In the genomic region with DNA sequence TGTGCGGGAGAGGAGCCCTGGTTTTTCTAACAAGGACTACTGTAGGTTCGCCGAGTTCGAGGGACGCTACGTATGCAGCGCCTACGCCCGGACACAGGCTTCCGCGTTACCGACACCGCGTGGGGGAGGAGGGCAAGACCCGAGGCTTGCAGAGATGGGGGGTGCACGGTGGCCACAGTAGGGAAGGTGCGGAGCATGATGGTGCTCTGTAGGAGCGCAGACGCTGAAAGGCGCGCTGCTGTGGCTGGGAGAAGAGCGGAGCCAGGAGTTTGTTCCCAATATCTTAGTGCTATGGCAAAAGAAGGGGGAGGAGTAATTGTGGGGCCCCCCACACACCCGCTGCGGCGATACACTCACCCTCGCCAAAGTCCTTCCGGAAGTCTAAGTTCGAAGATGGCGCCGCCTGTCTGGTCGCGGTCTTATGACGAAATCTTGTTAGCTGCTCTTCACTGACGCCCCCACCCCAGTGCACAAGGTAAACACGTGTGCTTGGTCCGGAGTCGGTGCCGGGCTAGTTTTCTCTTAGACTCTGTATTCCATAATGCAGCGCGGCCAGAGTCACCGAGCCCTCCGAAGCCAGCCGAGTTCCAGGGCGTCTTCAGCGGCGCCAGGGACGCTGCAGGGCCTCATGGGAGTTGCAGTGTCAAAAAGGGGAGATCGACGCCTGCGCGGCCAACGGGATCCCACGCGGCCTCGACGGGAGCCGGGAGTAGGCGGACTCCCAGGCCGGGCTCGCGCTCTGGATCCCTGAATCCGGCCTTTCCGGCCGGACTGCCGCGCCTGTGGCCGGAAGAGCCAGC, we compare ENCODE assay signal across 1 cellular context.
A peak's percentile ranks its signal among the peaks of the same experiment; 100 is the strongest.
TF ChIP-seq lines count a peak whose summit lies in the region.

TSS of gene GTF3C2 (minus strand) at position 383 of the 800 bp plus-strand sequence. CDS start 13,210 bp downstream, outside the sequence.

TF ChIP-seq in HepG2, 621 proteins besides CTCF, POLR2A, EP300 and RAD21 (continued from another document and continues in another):
- TF ChIP-seq, protein P1, sequence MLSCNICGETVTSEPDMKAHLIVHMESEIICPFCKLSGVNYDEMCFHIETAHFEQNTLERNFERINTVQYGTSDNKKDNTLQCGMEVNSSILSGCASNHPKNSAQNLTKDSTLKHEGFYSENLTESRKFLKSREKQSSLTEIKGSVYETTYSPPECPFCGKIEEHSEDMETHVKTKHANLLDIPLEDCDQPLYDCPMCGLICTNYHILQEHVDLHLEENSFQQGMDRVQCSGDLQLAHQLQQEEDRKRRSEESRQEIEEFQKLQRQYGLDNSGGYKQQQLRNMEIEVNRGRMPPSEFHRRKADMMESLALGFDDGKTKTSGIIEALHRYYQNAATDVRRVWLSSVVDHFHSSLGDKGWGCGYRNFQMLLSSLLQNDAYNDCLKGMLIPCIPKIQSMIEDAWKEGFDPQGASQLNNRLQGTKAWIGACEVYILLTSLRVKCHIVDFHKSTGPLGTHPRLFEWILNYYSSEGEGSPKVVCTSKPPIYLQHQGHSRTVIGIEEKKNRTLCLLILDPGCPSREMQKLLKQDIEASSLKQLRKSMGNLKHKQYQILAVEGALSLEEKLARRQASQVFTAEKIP (CRISPR knock-in tag; IDR thresholded peaks at IDR 0.05; ENCODE audit: borderline replicate concordance) = no peak
- TF ChIP-seq POGK (CRISPR knock-in tag; conservative IDR thresholded peaks at IDR 0.05) (peak; percentile 93), ZNF777 (CRISPR knock-in tag; IDR thresholded peaks at IDR 0.05) (peak; percentile 93), HNRNPH1 (optimal IDR thresholded peaks at IDR 0.05; ENCODE audit: low read depth, low read length) (peak; percentile 58), ZNF136 (CRISPR knock-in tag; IDR thresholded peaks at IDR 0.05; ENCODE audit: low read depth) (no peak; the same call in 1 of the 2 replicates), GTF2F1 (IDR thresholded peaks at IDR 0.05; ENCODE audit: low read length) (0 out of 2 replicates have a peak, but pooled peaks have one; percentile 53), ZNF576 (CRISPR knock-in tag; IDR thresholded peaks at IDR 0.05) (no peak), ZNF616 (CRISPR knock-in tag; IDR thresholded peaks at IDR 0.05; ENCODE audit: low read depth) (no peak), ZNF333 (CRISPR knock-in tag; IDR thresholded peaks at IDR 0.05; ENCODE audit: borderline replicate concordance) (peak; percentile 89), ZNF841 (CRISPR knock-in tag; IDR thresholded peaks at IDR 0.05; ENCODE audit: borderline replicate concordance) (no peak), SYNCRIP (IDR thresholded peaks at IDR 0.05; ENCODE audit: insufficient read depth, low read depth, low read length) (no peak), HMG20A (CRISPR knock-in tag; IDR thresholded peaks at IDR 0.05; ENCODE audit: borderline replicate concordance) (no peak), ZNF33B (CRISPR knock-in tag; IDR thresholded peaks at IDR 0.05) (no peak; the same call in 1 of the 2 replicates), ZNF883 (CRISPR knock-in tag; IDR thresholded peaks at IDR 0.05; ENCODE audit: not compliant biosample characterization) (peak; percentile 3), FLYWCH1 (CRISPR knock-in tag; IDR thresholded peaks at IDR 0.05) (no peak), PAWR (CRISPR knock-in tag; IDR thresholded peaks at IDR 0.05; ENCODE audit: borderline replicate concordance) (peak; percentile 96; the same call in 1 of the 2 replicates), FOXO4 (CRISPR knock-in tag; conservative IDR thresholded peaks at IDR 0.05) (0 out of 2 replicates have a peak, but pooled peaks have one; percentile 89), NFIB (CRISPR knock-in tag; IDR thresholded peaks at IDR 0.05; ENCODE audit: borderline replicate concordance) (no peak), NR2F1 (CRISPR knock-in tag; IDR thresholded peaks at IDR 0.05) (no peak), KDM6A (CRISPR knock-in tag; IDR thresholded peaks at IDR 0.05; ENCODE audit: low read depth) (0 out of 2 replicates have a peak, but pooled peaks have one; percentile 37), SPEN (CRISPR knock-in tag; IDR thresholded peaks at IDR 0.05; ENCODE audit: low read depth) (peak; percentile 87), ZNF331 (CRISPR knock-in tag; IDR thresholded peaks at IDR 0.05) (peak; percentile 61), ZFP36L1 (CRISPR knock-in tag; IDR thresholded peaks at IDR 0.05) (peak; percentile 87), RCOR2 (CRISPR knock-in tag; IDR thresholded peaks at IDR 0.05) (no peak), CCDC6 (CRISPR knock-in tag; IDR thresholded peaks at IDR 0.05) (peak; percentile 84; the same call in 1 of the 2 replicates), TP53 (CRISPR knock-in tag; conservative IDR thresholded peaks at IDR 0.05) (0 out of 2 replicates have a peak, but pooled peaks have one; percentile 20), ZNF44 (CRISPR knock-in tag; IDR thresholded peaks at IDR 0.05) (peak; percentile 16; the same call in 1 of the 2 replicates), DRAP1 (CRISPR knock-in tag; IDR thresholded peaks at IDR 0.05) (peak; percentile 79), ZNF619 (CRISPR knock-in tag; IDR thresholded peaks at IDR 0.05) (peak; percentile 83; the same call in 1 of the 2 replicates), FOXM1 (CRISPR knock-in tag; IDR thresholded peaks at IDR 0.05) (no peak), ZNF670 (CRISPR knock-in tag; IDR thresholded peaks at IDR 0.05; ENCODE audit: borderline replicate concordance) (peak; percentile 89), MXD3 (CRISPR knock-in tag; IDR thresholded peaks at IDR 0.05) (peak; percentile 21; the same call in 1 of the 2 replicates), TSC22D2 (CRISPR knock-in tag; IDR thresholded peaks at IDR 0.05; ENCODE audit: borderline replicate concordance) (no peak; the same call in 1 of the 2 replicates), ZNF460 (CRISPR knock-in tag; IDR thresholded peaks at IDR 0.05; ENCODE audit: borderline replicate concordance) (no peak), ZNF567 (CRISPR knock-in tag; IDR thresholded peaks at IDR 0.05; ENCODE audit: borderline replicate concordance) (peak; percentile 89), ZFP41 (CRISPR knock-in tag; IDR thresholded peaks at IDR 0.05; ENCODE audit: borderline replicate concordance) (peak; percentile 54), SOX5 (CRISPR knock-in tag; IDR thresholded peaks at IDR 0.05; ENCODE audit: borderline replicate concordance) (peak; percentile 67), PRDM4 (CRISPR knock-in tag; IDR thresholded peaks at IDR 0.05; ENCODE audit: borderline replicate concordance) (no peak), ZNF839 (CRISPR knock-in tag; IDR thresholded peaks at IDR 0.05; ENCODE audit: borderline replicate concordance) (0 out of 2 replicates have a peak, but pooled peaks have one; percentile 83), JARID2 (CRISPR knock-in tag; IDR thresholded peaks at IDR 0.05; ENCODE audit: insufficient replicate concordance) (peak; percentile 74), ZNF335 (CRISPR knock-in tag; IDR thresholded peaks at IDR 0.05) (peak; percentile 89), GZF1 (CRISPR knock-in tag; IDR thresholded peaks at IDR 0.05) (0 out of 2 replicates have a peak, but pooled peaks have one; percentile 61), ZNF530 (CRISPR knock-in tag; IDR thresholded peaks at IDR 0.05; ENCODE audit: low read depth) (no peak), NAIF1 (CRISPR knock-in tag; IDR thresholded peaks at IDR 0.05; ENCODE audit: borderline replicate concordance) (peak; percentile 100), ZNF768 (CRISPR knock-in tag; IDR thresholded peaks at IDR 0.05) (peak; percentile 54; the same call in 1 of the 2 replicates)
- TF ChIP-seq, protein P2, sequence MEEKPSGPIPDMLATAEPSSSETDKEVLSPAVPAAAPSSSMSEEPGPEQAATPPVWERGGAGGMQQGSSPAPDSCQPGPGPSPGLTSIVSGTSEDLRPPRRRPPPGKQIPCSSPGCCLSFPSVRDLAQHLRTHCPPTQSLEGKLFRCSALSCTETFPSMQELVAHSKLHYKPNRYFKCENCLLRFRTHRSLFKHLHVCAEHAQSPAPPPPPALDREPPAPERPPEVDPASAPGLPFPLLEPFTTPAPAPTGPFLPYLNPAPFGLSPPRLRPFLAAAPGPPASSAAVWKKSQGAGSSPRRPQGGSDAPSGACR (CRISPR knock-in tag; IDR thresholded peaks at IDR 0.05) = peak; percentile 92
- TF ChIP-seq, protein P3, sequence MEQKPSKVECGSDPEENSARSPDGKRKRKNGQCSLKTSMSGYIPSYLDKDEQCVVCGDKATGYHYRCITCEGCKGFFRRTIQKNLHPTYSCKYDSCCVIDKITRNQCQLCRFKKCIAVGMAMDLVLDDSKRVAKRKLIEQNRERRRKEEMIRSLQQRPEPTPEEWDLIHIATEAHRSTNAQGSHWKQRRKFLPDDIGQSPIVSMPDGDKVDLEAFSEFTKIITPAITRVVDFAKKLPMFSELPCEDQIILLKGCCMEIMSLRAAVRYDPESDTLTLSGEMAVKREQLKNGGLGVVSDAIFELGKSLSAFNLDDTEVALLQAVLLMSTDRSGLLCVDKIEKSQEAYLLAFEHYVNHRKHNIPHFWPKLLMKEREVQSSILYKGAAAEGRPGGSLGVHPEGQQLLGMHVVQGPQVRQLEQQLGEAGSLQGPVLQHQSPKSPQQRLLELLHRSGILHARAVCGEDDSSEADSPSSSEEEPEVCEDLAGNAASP (CRISPR knock-in tag; IDR thresholded peaks at IDR 0.05; ENCODE audit: borderline replicate concordance) = peak; percentile 53; the same call in 1 of the 2 replicates
- TF ChIP-seq, protein P4, sequence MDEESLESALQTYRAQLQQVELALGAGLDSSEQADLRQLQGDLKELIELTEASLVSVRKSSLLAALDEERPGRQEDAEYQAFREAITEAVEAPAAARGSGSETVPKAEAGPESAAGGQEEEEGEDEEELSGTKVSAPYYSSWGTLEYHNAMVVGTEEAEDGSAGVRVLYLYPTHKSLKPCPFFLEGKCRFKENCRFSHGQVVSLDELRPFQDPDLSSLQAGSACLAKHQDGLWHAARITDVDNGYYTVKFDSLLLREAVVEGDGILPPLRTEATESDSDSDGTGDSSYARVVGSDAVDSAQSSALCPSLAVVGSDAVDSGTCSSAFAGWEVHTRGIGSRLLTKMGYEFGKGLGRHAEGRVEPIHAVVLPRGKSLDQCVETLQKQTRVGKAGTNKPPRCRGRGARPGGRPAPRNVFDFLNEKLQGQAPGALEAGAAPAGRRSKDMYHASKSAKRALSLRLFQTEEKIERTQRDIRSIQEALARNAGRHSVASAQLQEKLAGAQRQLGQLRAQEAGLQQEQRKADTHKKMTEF (CRISPR knock-in tag; IDR thresholded peaks at IDR 0.05) = peak; percentile 87
- TF ChIP-seq, protein P5, sequence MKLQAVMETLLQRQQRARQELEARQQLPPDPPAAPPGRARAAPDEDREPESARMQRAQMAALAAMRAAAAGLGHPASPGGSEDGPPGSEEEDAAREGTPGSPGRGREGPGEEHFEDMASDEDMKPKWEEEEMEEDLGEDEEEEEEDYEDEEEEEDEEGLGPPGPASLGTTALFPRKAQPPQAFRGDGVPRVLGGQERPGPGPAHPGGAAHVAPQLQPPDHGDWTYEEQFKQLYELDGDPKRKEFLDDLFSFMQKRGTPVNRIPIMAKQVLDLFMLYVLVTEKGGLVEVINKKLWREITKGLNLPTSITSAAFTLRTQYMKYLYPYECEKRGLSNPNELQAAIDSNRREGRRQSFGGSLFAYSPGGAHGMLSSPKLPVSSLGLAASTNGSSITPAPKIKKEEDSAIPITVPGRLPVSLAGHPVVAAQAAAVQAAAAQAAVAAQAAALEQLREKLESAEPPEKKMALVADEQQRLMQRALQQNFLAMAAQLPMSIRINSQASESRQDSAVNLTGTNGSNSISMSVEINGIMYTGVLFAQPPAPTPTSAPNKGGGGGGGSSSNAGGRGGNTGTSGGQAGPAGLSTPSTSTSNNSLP (IDR thresholded peaks at IDR 0.05; ENCODE audit: low read depth, low read length) = no peak
